In genomic region chrX:149470960-149471359, GRCh38 we compare ENCODE assay signal across 8 cellular contexts. TPM values are rescaled to one million over a fixed set of nuclear protein-coding genes. Genes with fewer than 3 reads are reported as not detected.
A peak's percentile ranks its signal among the peaks of the same experiment; 100 is the strongest.
DNase-seq lines count a peak whose midpoint lies in the region; ATAC-seq and TF ChIP-seq lines count a peak whose summit lies in the region.

No MANE protein-coding gene starts in this region.

- peak; percentile 90 to 96 for ATAC-seq in upper lobe of left lung (ENCODE audit: low FRiP score in 2 of 2)

- H3K4me1 Mint-ChIP-seq in glutamatergic neuron (ENCODE audit: low read depth, unreplicated experiment): peaks cover 3% of the 10 kb centered on the region

- no peaks in the 10 kb centered on the region for H3K79me2 ChIP-seq in MM.1S (ENCODE audit: low read length)

- H2AFZ ChIP-seq in MM.1S (ENCODE audit: low read length): no peak overlapping the region; the same call in 1 of the 2 replicates

- TF ChIP-seq CTCF in MM.1S (IDR thresholded peaks at IDR 0.05; ENCODE audit: low read length) (peak; percentile 86), glutamatergic neuron (IDR thresholded peaks at IDR 0.05; ENCODE audit: partially characterized antibody, unreplicated experiment) (peak; percentile 82), upper lobe of left lung (IDR thresholded peaks at IDR 0.05) (peak; percentile 71 to 92 (median 88))

- in situ Hi-C loops in SK-MEL-5 (cut with HindIII; ENCODE audit: low pct_unique_long_range_greater_than_20kb, low sequenced_read_pairs): no loop called here

- no peaks in the 10 kb centered on the region for H3K36me3 Mint-ChIP-seq in glutamatergic neuron (ENCODE audit: unreplicated experiment)

- DNase-seq in GM03348 (ENCODE audit: low spot score): peak; percentile 83
- peak; percentile 34 for DNase-seq in HCEC 1CT
- peak; percentile 62 for DNase-seq in MM.1S
- peak; percentile 78 for DNase-seq in SK-MEL-5 (ENCODE audit: low read depth, low spot score)
- DNase-seq in activated naive CD4-positive, alpha-beta T cell (lab: John Stamatoyannopoulos, UW): peak; percentile 8 to 38 (median 24)
- peak; percentile 83 for DNase-seq in glutamatergic neuron
- peak; percentile 83 for DNase-seq in pons (ENCODE audit: low spot score)
- peak; percentile 78 to 88 for DNase-seq in upper lobe of left lung

- H3K9ac ChIP-seq in MM.1S (ENCODE audit: low read length): no peak overlapping the region

- no peaks in the 10 kb centered on the region for H3K9me3 Mint-ChIP-seq in glutamatergic neuron (ENCODE audit: unreplicated experiment)

- H3K27ac ChIP-seq in MM.1S (ENCODE audit: low read length): no peak overlapping the region
- H3K27ac ChIP-seq in upper lobe of left lung: no peak overlapping the region

- H3K27ac Mint-ChIP-seq in glutamatergic neuron (ENCODE audit: unreplicated experiment): no peak overlapping the region

- peak overlapping the region; percentile 21; the same call in 1 of the 2 replicates for H3K4me2 ChIP-seq in MM.1S (ENCODE audit: low read depth, low read length)

- H3K9me3 ChIP-seq in MM.1S (replicated peaks; ENCODE audit: insufficient read depth, low read length) (no peaks in the 10 kb centered on the region), upper lobe of left lung (no peaks in the 10 kb centered on the region)

- 23 to 34% methylated on average over 5 to 23 of the region's 23 CpGs for WGBS in upper lobe of left lung, 2 donors

- H3K9me2 ChIP-seq in MM.1S (replicated peaks; ENCODE audit: insufficient read depth, low read length): no peaks in the 10 kb centered on the region

- H3F3A ChIP-seq in MM.1S (ENCODE audit: insufficient read depth, low read length): no peaks in the 10 kb centered on the region

- TF ChIP-seq POLR2A in upper lobe of left lung (IDR thresholded peaks at IDR 0.05): no peak

- H3K4me3 Mint-ChIP-seq in glutamatergic neuron (ENCODE audit: unreplicated experiment): no peak overlapping the region

- H3K36me3 ChIP-seq in MM.1S (replicated peaks; ENCODE audit: insufficient read depth, low read length) (no peaks in the 10 kb centered on the region), upper lobe of left lung (no peaks in the 10 kb centered on the region)

- no peaks in the 10 kb centered on the region for H4K20me1 ChIP-seq in MM.1S (ENCODE audit: insufficient read depth, low read length)

- H3K27me3 ChIP-seq in MM.1S (replicated peaks; ENCODE audit: insufficient read depth, low read length) (no peaks in the 10 kb centered on the region), upper lobe of left lung (no peaks in the 10 kb centered on the region)

- no peaks in the 10 kb centered on the region for H3K4me1 ChIP-seq in MM.1S (ENCODE audit: low read length)
- peaks cover 0 to 11% (median 3%) of the 10 kb centered on the region in 4 donors for H3K4me1 ChIP-seq in upper lobe of left lung

- H3K4me3 ChIP-seq in MM.1S (ENCODE audit: low read length) (no peak overlapping the region), upper lobe of left lung (no peak overlapping the region)

- TF ChIP-seq EP300 in upper lobe of left lung (IDR thresholded peaks at IDR 0.05): no peak

- H3K27me3 Mint-ChIP-seq in glutamatergic neuron (ENCODE audit: unreplicated experiment): peaks cover 2% of the 10 kb centered on the region

RNA-seq across cellular contexts. Expression of gene IDS, which starts 34.1 kb away (rescaled TPM):
- 31.6 and 36.8 TPM in 2 replicates for total RNA-seq in SK-MEL-5 (2014; rRNA removed; shearing (Covaris generic))
- polyA plus RNA-seq in SK-MEL-5 (2015; cell fraction: cytosol; rRNA removed): 50.3 and 60.6 TPM in 2 replicates
- polyA plus RNA-seq in SK-MEL-5 (2015; cell fraction: nucleus; rRNA removed): 79.7 and 86.3 TPM in 2 replicates
- total RNA-seq in glutamatergic neuron (ENCODE audit: unreplicated experiment) (86.4 TPM), upper lobe of left lung (100 to 1,000 TPM in 3 of 6 donors, 10 to 100 TPM in 3; 77.5 to 130 (median 97.5) TPM)

Comparison
In these comparisons a context has a peak if more than half of its experiments do, and no peak if none do; other contexts are left out.
1. DNase-seq: peak in every context shown above with its lines; median percentile 83 in GM03348; 83 in glutamatergic neuron; 83 in pons; 83 in upper lobe of left lung; 78 in SK-MEL-5; 62 in MM.1S; 34 in HCEC 1CT; 24 in activated naive CD4-positive, alpha-beta T cell.